Comparison of ENCODE assay signal across 10 cellular contexts in genomic region chr3:48299746-48300361, GRCh38. TPM values are rescaled to one million over a fixed set of nuclear protein-coding genes. Genes with fewer than 3 reads are reported as not detected.
DNase-seq lines count a peak whose midpoint lies in the region; ATAC-seq and TF ChIP-seq lines count a peak whose summit lies in the region.
"Had no signal": no experiment of that assay in that cellular context is flagged by ENCODE, and none has a peak within 500 bp of the region (broad histone marks: within the 10 kb centered on the region; RNA-seq: fewer than 3 reads in every experiment).

No MANE protein-coding gene starts in this region.

- H3K4me3 ChIP-seq in Caco-2 (ENCODE audit: low read depth, low read length) (peak overlapping the region; percentile 83), LNCaP clone FGC (ENCODE audit: low read depth, low read length) (peak overlapping the region; percentile 92), dorsolateral prefrontal cortex (peak overlapping the region in 36 of 59 donors; percentile 71 to 100 (median 90)), neuron (ENCODE audit: low read length) (peak overlapping the region; percentile 84)

- TF ChIP-seq CTCF in Caco-2 (IDR thresholded peaks at IDR 0.05; ENCODE audit: insufficient read depth in 1 of 2, low read depth in 1 of 2, low read length in 1 of 2, severe bottlenecking in 1 of 2, unreplicated experiment in 1 of 2): no peak
- TF ChIP-seq CTCF in LNCaP clone FGC (IDR thresholded peaks at IDR 0.05; ENCODE audit: control insufficient read depth, extremely low read depth, insufficient read depth): no peak
- no peak for TF ChIP-seq CTCF in dorsolateral prefrontal cortex (IDR thresholded peaks at IDR 0.05 in 54 of 56, conservative IDR thresholded peaks at IDR 0.05 in 2 of 56; ENCODE audit: low read depth in 1 of 56, partially characterized antibody in 56 of 56)
- no peak for TF ChIP-seq CTCF in RWPE1 (conservative IDR thresholded peaks at IDR 0.05; ENCODE audit: low read depth)

- H3K9me3 ChIP-seq in Caco-2 (no peaks in the 10 kb centered on the region), neuron (ENCODE audit: low read length) (no peaks in the 10 kb centered on the region)

- intact Hi-C loops in Caco-2 (cut with micrococcal nuclease; ENCODE audit: unreplicated experiment): loop anchor here (5.0 kb wide), 2 partner anchors 47 to 92 kb away; no protein-coding TSS in a partner anchor
- intact Hi-C loops in dorsolateral prefrontal cortex (cut with DNase I): loop anchor here in 1 of 2 donors (5.0 kb wide), 1 partner anchor 137 kb away; no protein-coding TSS in a partner anchor

- no TSS peak for BruUV-seq in Caco-2 (replicated peaks; lab: Mats Ljungman, UMichigan)

- H3K36me3 ChIP-seq in Caco-2 (ENCODE audit: control insufficient read depth, insufficient read depth, low read length) (no peaks in the 10 kb centered on the region; the same call in 1 of the 2 replicates), neuron (ENCODE audit: insufficient read depth, low read length) (peaks cover 37% of the 10 kb centered on the region)

- peak overlapping the region; percentile 99 for H3K27ac Mint-ChIP-seq in Caco-2 (ENCODE audit: unreplicated experiment)

- H3K36me3 Mint-ChIP-seq in Caco-2 (ENCODE audit: insufficient read depth, unreplicated experiment): peaks cover 47% of the 10 kb centered on the region

- no peaks in the 10 kb centered on the region for H3K27me3 ChIP-seq in Caco-2 (replicated peaks; ENCODE audit: control insufficient read depth, insufficient read depth, low read length)
- no peaks in the 10 kb centered on the region for H3K27me3 ChIP-seq in dorsolateral prefrontal cortex
- H3K27me3 ChIP-seq in neuron (ENCODE audit: insufficient read depth, low read length): no peaks in the 10 kb centered on the region

- no peak for DNase-seq in Caco-2
- DNase-seq in LNCaP clone FGC (ENCODE audit: low read depth): no peak
- DNase-seq in dorsolateral prefrontal cortex: no peak
- DNase-seq in activated CD8-positive, alpha-beta memory T cell treated with anti-CD3 and anti-CD28 coated beads, Interleukin-2, amount 50 U/mL, for 48 hours: no peak
- DNase-seq in RWPE1 (ENCODE audit: low spot score): no peak
- DNase-seq in NCI-H2029 (lab: John Stamatoyannopoulos, UW): no peak
- DNase-seq: midbrain; stimulated activated naive CD4-positive, alpha-beta T cell treated with Interleukin-2 at 50 U/mL for 16 hours had no signal

- no peaks in the 10 kb centered on the region for H3K27me3 Mint-ChIP-seq in Caco-2 (ENCODE audit: insufficient read depth, unreplicated experiment)

- POLR2A ChIA-PET in Caco-2 (lab: Charles Lee): no interaction called here
- POLR2A ChIA-PET in RWPE1 (lab: Yijun Ruan, JAX; ENCODE audit: low non-redundant PET): no interaction called here

- peak overlapping the region; percentile 91 for H3K4me3 Mint-ChIP-seq in Caco-2 (ENCODE audit: unreplicated experiment)

- H3K9me3 Mint-ChIP-seq in Caco-2 (ENCODE audit: unreplicated experiment): no peaks in the 10 kb centered on the region

- H2AFZ ChIP-seq in neuron (ENCODE audit: low read depth, low read length): no peak overlapping the region

- H3K4me1 Mint-ChIP-seq in Caco-2 (ENCODE audit: low read depth, unreplicated experiment): peaks cover 26% of the 10 kb centered on the region

- no peak for ATAC-seq in GM19324 (IDR thresholded peaks at IDR 0.05; ENCODE audit: low FRiP score, unreplicated experiment)

- H3K4me1 ChIP-seq in Caco-2: peaks cover 13% of the 10 kb centered on the region
- H3K4me1 ChIP-seq in neuron (ENCODE audit: insufficient read depth, low read length): peaks cover 10% of the 10 kb centered on the region

- CTCF ChIA-PET in Caco-2 (lab: Charles Lee): interaction anchor here (0.6 to 1.7 kb wide), 2 partner anchors 136 to 258 kb away, joined by 3 to 8 read pairs; no protein-coding TSS in a partner anchor
- CTCF ChIA-PET in RWPE1 (lab: Yijun Ruan, JAX): interaction anchor here (0.6 kb wide), 1 partner anchor 10 kb away, joined by 3 read pairs; no protein-coding TSS in a partner anchor

- H3K27ac ChIP-seq in dorsolateral prefrontal cortex (peak overlapping the region in 1 of 59 donors; percentile 90), RWPE1 (no peak overlapping the region)

RNA-seq across cellular contexts. Expression of gene NME6, which starts 1.3 kb away (rescaled TPM):
- total RNA-seq in Caco-2 (2022) (42.3 and 49.2 TPM in 2 replicates), dorsolateral prefrontal cortex (10 to 100 TPM; 10.3 to 28.1 (median 17.3) TPM)

RNA-seq across cellular contexts. Expression of gene SPINK8, which starts 33.6 kb away (rescaled TPM):
- not detected in 2 replicates for total RNA-seq in Caco-2 (2022)
- total RNA-seq in dorsolateral prefrontal cortex: 1 to 10 TPM in 12 of 120 experiments, not detected in 108; 1.3 to 3.6 (median 1.5) TPM

RNA-seq across cellular contexts. Expression of gene ZNF589, which starts 59.0 kb away (rescaled TPM):
- total RNA-seq in Caco-2 (2022): 9.7 and 10.9 TPM in 2 replicates
- 10 to 100 TPM; 15.7 to 37.4 (median 23.2) TPM for total RNA-seq in dorsolateral prefrontal cortex
